Comparison of ENCODE assay signal across 29 cellular contexts in genomic region chr13:33628662-33629061, GRCh38.
"Had no signal": no experiment of that assay in that cellular context is flagged by ENCODE, and none has a peak within 500 bp of the region (broad histone marks: within the 10 kb centered on the region; RNA-seq: fewer than 3 reads in every experiment).

No MANE protein-coding gene starts in this region.

- H3K4me1 ChIP-seq: gastroesophageal sphincter, lower lobe of right lung, psoas muscle, transverse colon, upper lobe of right lung, uterus had no signal

- H3K36me3 Mint-ChIP-seq: natural killer cell; stimulated activated memory B cell treated with anti-CD40 and anti-IgM and Interleukin-4, amounts not matched to agents 10 μg/mL and 1 μg/mL and 100 μg/mL, for 72 hours had no signal

- H3K4me1 Mint-ChIP-seq: natural killer cell; stimulated activated memory B cell treated with anti-CD40 and anti-IgM and Interleukin-4, amounts not matched to agents 10 μg/mL and 1 μg/mL and 100 μg/mL, for 72 hours had no signal

- H3K4me3 Mint-ChIP-seq: dendritic cell treated with granulocyte-macrophage colony-stimulating factor and Interleukin-4, amounts not matched to agents 40 ng/mL and 50 ng/mL, for 4 days; endodermal cell; natural killer cell; stimulated activated memory B cell treated with anti-CD40 and anti-IgM and Interleukin-4, amounts not matched to agents 10 μg/mL and 1 μg/mL and 100 μg/mL, for 72 hours; stimulated activated naive CD8-positive, alpha-beta T cell treated with anti-CD3 and anti-CD28 coated beads, Interleukin-15, Interleukin-2, amounts not matched to agents 100 ng/mL and 50 ng/mL, for 24 hours had no signal

- H3K27ac ChIP-seq: epithelial cell of prostate, foreskin keratinocyte, gastroesophageal sphincter, heart right ventricle, left ventricle myocardium inferior, lower lobe of right lung, ovary, psoas muscle, skin epidermis, spleen, suprapubic skin, transverse colon, upper lobe of right lung, uterus had no signal

- ATAC-seq: esophagus mucosa; foreskin keratinocyte; gastroesophageal sphincter; heart right ventricle; left cardiac atrium; lower lobe of right lung; natural killer cell; psoas muscle; right cardiac atrium; stimulated activated memory B cell treated with anti-CD40 and anti-IgM and Interleukin-4, amounts not matched to agents 10 μg/mL and 1 μg/mL and 100 μg/mL, for 72 hours; upper lobe of right lung had no signal

- DNase-seq: effector CD8-positive, alpha-beta T cell; endodermal cell; foreskin keratinocyte; heart right ventricle; hippocampal formation; left cardiac atrium; left ventricle myocardium inferior; lower lobe of right lung; natural killer cell; occipital lobe; ovary; posterior cingulate gyrus; psoas muscle; right cardiac atrium; spleen; stimulated activated CD4-positive, alpha-beta T cell treated with anti-CD3 and anti-CD28 coated beads, Interleukin-4, amount 100 ng/mL, for 4 hours; transverse colon; upper lobe of right lung; uterus had no signal

- H3K4me3 ChIP-seq: gastroesophageal sphincter, heart right ventricle, left ventricle myocardium inferior, lower lobe of right lung, ovary, psoas muscle, skin epidermis, spleen, suprapubic skin, transverse colon, upper lobe of right lung, uterus had no signal

- H3K9me3 Mint-ChIP-seq: dendritic cell treated with granulocyte-macrophage colony-stimulating factor and Interleukin-4, amounts not matched to agents 40 ng/mL and 50 ng/mL, for 4 days; endodermal cell; natural killer cell; stimulated activated memory B cell treated with anti-CD40 and anti-IgM and Interleukin-4, amounts not matched to agents 10 μg/mL and 1 μg/mL and 100 μg/mL, for 72 hours; stimulated activated naive CD8-positive, alpha-beta T cell treated with anti-CD3 and anti-CD28 coated beads, Interleukin-15, Interleukin-2, amounts not matched to agents 100 ng/mL and 50 ng/mL, for 24 hours had no signal

- H3K27me3 Mint-ChIP-seq: stimulated activated memory B cell treated with anti-CD40 and anti-IgM and Interleukin-4, amounts not matched to agents 10 μg/mL and 1 μg/mL and 100 μg/mL, for 72 hours had no signal

- H3K36me3 ChIP-seq: gastroesophageal sphincter, heart right ventricle, left ventricle myocardium inferior, lower lobe of right lung, ovary, spleen, suprapubic skin, transverse colon, upper lobe of right lung, uterus had no signal

- FAIRE-seq: colon, islet of Langerhans had no signal

- H3K9me3 ChIP-seq: gastroesophageal sphincter, heart right ventricle, left ventricle myocardium inferior, lower lobe of right lung, ovary, psoas muscle, spleen, suprapubic skin, transverse colon, upper lobe of right lung, uterus had no signal

- H3K27me3 ChIP-seq: foreskin keratinocyte, gastroesophageal sphincter, heart right ventricle, ovary, spleen, suprapubic skin, transverse colon, upper lobe of right lung, uterus had no signal

- H3K27ac Mint-ChIP-seq: dendritic cell treated with granulocyte-macrophage colony-stimulating factor and Interleukin-4, amounts not matched to agents 40 ng/mL and 50 ng/mL, for 4 days; endodermal cell; natural killer cell; stimulated activated memory B cell treated with anti-CD40 and anti-IgM and Interleukin-4, amounts not matched to agents 10 μg/mL and 1 μg/mL and 100 μg/mL, for 72 hours; stimulated activated naive CD8-positive, alpha-beta T cell treated with anti-CD3 and anti-CD28 coated beads, Interleukin-15, Interleukin-2, amounts not matched to agents 100 ng/mL and 50 ng/mL, for 24 hours had no signal
